9 cellular contexts compared by ENCODE assay signal in genomic region chr2:151297882-151298281, GRCh38. TPM values are rescaled to one million over a fixed set of nuclear protein-coding genes. Genes with fewer than 3 reads are reported as not detected.
DNase-seq lines count a peak whose midpoint lies in the region; ATAC-seq and TF ChIP-seq lines count a peak whose summit lies in the region.
"Had no signal": no experiment of that assay in that cellular context is flagged by ENCODE, and none has a peak within 500 bp of the region (broad histone marks: within the 10 kb centered on the region; RNA-seq: fewer than 3 reads in every experiment).

No MANE protein-coding gene starts in this region.

- ATAC-seq in GM18508 (IDR thresholded peaks at IDR 0.05; ENCODE audit: insufficient read depth, unreplicated experiment) (peak; percentile 98), GM21717 (IDR thresholded peaks at IDR 0.05; ENCODE audit: unreplicated experiment) (peak; percentile 95), HG03575 (IDR thresholded peaks at IDR 0.05; ENCODE audit: extremely low read depth, insufficient number of reproducible peaks, low FRiP score, unreplicated experiment) (peak; percentile 97)

- no peak for TF ChIP-seq CTCF in osteocyte (IDR thresholded peaks at IDR 0.05)

- no peak overlapping the region for H3K27ac Mint-ChIP-seq in osteocyte (ENCODE audit: unreplicated experiment)

- H3K4me1 Mint-ChIP-seq in osteocyte (ENCODE audit: unreplicated experiment), result peaks cover 8% of the 10 kb centered on the region

- H3K27me3 Mint-ChIP-seq in osteocyte (ENCODE audit: unreplicated experiment), result no peaks in the 10 kb centered on the region

- peak; percentile 32 for DNase-seq in globus pallidus (ENCODE audit: low spot score)
- no peak for DNase-seq in osteocyte (ENCODE audit: extremely low spot score, unreplicated experiment)
- DNase-seq in effector CD8-positive, alpha-beta T cell (lab: John Stamatoyannopoulos, UW), result no peak
- DNase-seq in NCI-H2107 treated with DMSO at 0.1 percent for 48 hours (lab: John Stamatoyannopoulos, UW; ENCODE audit: unreplicated experiment), result no peak
- no peak for DNase-seq in HCEC 1CT

- H3K36me3 Mint-ChIP-seq in osteocyte (ENCODE audit: unreplicated experiment), result no peaks in the 10 kb centered on the region

- no peak overlapping the region for H3K4me3 Mint-ChIP-seq in osteocyte (ENCODE audit: unreplicated experiment)

- H3K9me3 Mint-ChIP-seq in osteocyte (ENCODE audit: unreplicated experiment), result no peaks in the 10 kb centered on the region

RNA-seq across cellular contexts. Expression of gene NMI, which starts 8.4 kb away (rescaled TPM):
- 16.2 and 17.2 TPM in 2 replicates for total RNA-seq in osteocyte

RNA-seq across cellular contexts. Expression of gene RBM43, which starts 36.2 kb away (rescaled TPM):
- total RNA-seq in osteocyte, result 5.0 and 6.9 TPM in 2 replicates

RNA-seq across cellular contexts. Expression of gene TNFAIP6, which starts 59.5 kb away (rescaled TPM):
- total RNA-seq in osteocyte, result not detected in 2 replicates
- total RNA-seq: cardiac muscle cell had no signal
